In the genomic region with DNA sequence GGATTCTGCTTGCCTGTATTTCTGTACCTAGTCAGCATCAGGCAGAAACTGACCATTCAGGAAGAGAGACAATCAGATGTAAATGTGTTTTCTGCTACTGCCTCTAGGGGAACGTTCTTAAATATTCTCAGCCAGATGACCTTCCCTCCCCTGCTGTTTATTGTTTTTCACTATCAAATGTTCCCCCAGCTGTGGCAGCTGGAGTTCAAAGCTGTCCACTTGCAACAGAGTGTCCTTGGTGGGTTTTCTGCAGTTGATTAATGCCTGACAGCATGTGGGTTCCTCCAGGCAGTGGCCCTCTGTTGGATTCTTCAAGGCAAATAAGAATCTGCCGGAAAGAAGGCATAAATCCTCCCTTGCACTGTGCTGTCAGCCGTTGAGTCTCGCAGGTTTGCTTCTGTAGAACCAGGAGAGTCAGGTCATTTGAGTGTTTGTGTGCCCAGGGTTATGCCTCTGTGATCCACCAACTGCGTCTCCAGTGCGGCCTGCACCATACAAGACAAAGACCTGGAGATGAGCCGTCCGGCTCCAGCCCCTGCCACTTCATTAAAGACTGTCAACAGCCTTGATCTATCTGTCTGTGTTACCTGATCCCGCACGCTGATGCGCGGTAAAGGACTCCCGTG, we compare ENCODE assay signal across 12 cellular contexts.
DNase-seq lines count a peak whose midpoint lies in the region; ATAC-seq, FAIRE-seq and TF ChIP-seq lines count a peak whose summit lies in the region.
"Had no signal": no experiment of that assay in that cellular context is flagged by ENCODE, and none has a peak within 500 bp of the region (broad histone marks: within the 10 kb centered on the region; RNA-seq: fewer than 3 reads in every experiment).

No MANE protein-coding gene starts in this region.

- H3K4me3 ChIP-seq in liver (ENCODE audit: low read depth in 1 of 3, low read length in 3 of 3) (no peak overlapping the region), HepG2 (replicated peaks in 1 of 3; ENCODE audit: insufficient read depth in 1 of 3, low read depth in 2 of 3, low read length in 3 of 3) (no peak overlapping the region), thyroid gland (replicated peaks in 1 of 3) (no peak overlapping the region)
- H3K4me3 ChIP-seq: BLaER1 had no signal

- H3K27me3 ChIP-seq in liver (ENCODE audit: control insufficient read depth in 4 of 4, insufficient read depth in 4 of 4, low read length in 3 of 4), result no peaks in the 10 kb centered on the region
- H3K27me3 ChIP-seq in HepG2 (ENCODE audit: control insufficient read depth in 1 of 2, insufficient read depth in 2 of 2, low read length in 2 of 2), result peaks cover 0 to under 1% of the 10 kb centered on the region in 2 experiments; a peak in 1 of 5 replicates
- H3K27me3 ChIP-seq in thyroid gland, result no peaks in the 10 kb centered on the region
- H3K27me3 ChIP-seq: BLaER1 had no signal

- peaks cover 25% of the 10 kb centered on the region for H3K4me1 Mint-ChIP-seq in glutamatergic neuron (ENCODE audit: low read depth, unreplicated experiment)

- no peak for ATAC-seq in HepG2
- ATAC-seq in GM21423 (IDR thresholded peaks at IDR 0.05; ENCODE audit: unreplicated experiment), result no peak
- ATAC-seq in GM19455 (IDR thresholded peaks at IDR 0.05; ENCODE audit: unreplicated experiment), result no peak
- ATAC-seq: T-cell had no signal

- POLR2A ChIA-PET in HepG2 (lab: Yijun Ruan, JAX), result no interaction called here

- CTCF ChIA-PET in HepG2 (lab: Yijun Ruan, JAX; ENCODE audit: low intra/inter-chr PET ratio, low total read pairs), result no interaction called here

- no peak for FAIRE-seq in HepG2 (lab: Jason Lieb, UNC)

- TF ChIP-seq CTCF in liver (IDR thresholded peaks at IDR 0.05; ENCODE audit: low read depth, low read length, missing input control) (peak; percentile 15), HepG2 (CRISPR knock-in tag; IDR thresholded peaks at IDR 0.05) (no peak), glutamatergic neuron (IDR thresholded peaks at IDR 0.05; ENCODE audit: partially characterized antibody, unreplicated experiment) (peak; percentile 35), thyroid gland (IDR thresholded peaks at IDR 0.05) (no peak)

- BruUV-seq in HepG2 (replicated peaks; lab: Mats Ljungman, UMichigan), result no TSS peak

- in situ Hi-C loops in HepG2 (cut with HindIII; ENCODE audit: extremely low pct_ligation_motif_present, low pct_unique_long_range_greater_than_20kb), result no loop called here

- H3K4me2 ChIP-seq in HepG2 (ENCODE audit: low read depth, low read length), result no peak overlapping the region

- peak in 1 of 2 donors; percentile 58 for TF ChIP-seq RAD21 in liver (IDR thresholded peaks at IDR 0.05)
- no peak for TF ChIP-seq RAD21 in HepG2 (CRISPR knock-in tag; IDR thresholded peaks at IDR 0.05)

- peaks cover 9% of the 10 kb centered on the region for H3K9me3 Mint-ChIP-seq in glutamatergic neuron (ENCODE audit: unreplicated experiment)
- H3K9me3 Mint-ChIP-seq: T-cell had no signal

- H3K9ac ChIP-seq in liver (ENCODE audit: low read depth in 1 of 2, low read length in 2 of 2) (no peak overlapping the region), HepG2 (ENCODE audit: insufficient read depth, low read depth, low read length) (no peak overlapping the region)
- H3K9ac ChIP-seq: BLaER1 had no signal

- H2AFZ ChIP-seq in HepG2 (ENCODE audit: low read length), result no peak overlapping the region

- 90% methylated on average over 13 of the region's 13 CpGs for WGBS in liver
- 58% methylated on average over 11 of the region's 13 CpGs for WGBS in HepG2 (ENCODE audit: low lambda C conversion rate)
- WGBS in thyroid gland, 2 donors, result 90 to 92% methylated on average over 10 to 13 of the region's 13 CpGs

- H3K4me1 ChIP-seq in liver (ENCODE audit: control insufficient read depth in 4 of 4, insufficient read depth in 4 of 4, low read length in 3 of 4) (peaks cover 0 to 2% (median under 1%) of the 10 kb centered on the region in 4 donors), HepG2 (ENCODE audit: insufficient read depth, low read length) (no peaks in the 10 kb centered on the region), thyroid gland (peaks cover 7 to 11% of the 10 kb centered on the region in 2 donors)

- 0 out of 2 replicates have a peak, but pooled peaks cover 3% of the 10 kb centered on the region for H4K20me1 ChIP-seq in HepG2 (ENCODE audit: insufficient read depth, low read length)
- H4K20me1 ChIP-seq: BLaER1 had no signal

- TF ChIP-seq EP300 in HepG2 (IDR thresholded peaks at IDR 0.05; ENCODE audit: low read depth in 2 of 2, low read length in 2 of 2), result no peak
- no peak for TF ChIP-seq EP300 in HepG2 (CRISPR knock-in tag; IDR thresholded peaks at IDR 0.05; ENCODE audit: borderline replicate concordance)

- H3K4me3 Mint-ChIP-seq in glutamatergic neuron (ENCODE audit: unreplicated experiment), result no peak overlapping the region
- H3K4me3 Mint-ChIP-seq: T-cell had no signal

- no peaks in the 10 kb centered on the region for H3K36me3 ChIP-seq in liver (ENCODE audit: control insufficient read depth in 4 of 4, insufficient read depth in 3 of 4, low read depth in 1 of 4, low read length in 3 of 4)
- H3K36me3 ChIP-seq in HepG2 (replicated peaks in 1 of 2; ENCODE audit: control insufficient read depth in 1 of 2, insufficient read depth in 2 of 2, low read length in 2 of 2), result no peaks in the 10 kb centered on the region
- no peaks in the 10 kb centered on the region for H3K36me3 ChIP-seq in thyroid gland
- H3K36me3 ChIP-seq: BLaER1 had no signal

- TF ChIP-seq POLR2A in HepG2 (IDR thresholded peaks at IDR 0.05; ENCODE audit: insufficient read depth in 1 of 2, low read depth in 2 of 2, low read length in 2 of 2) (no peak), thyroid gland (IDR thresholded peaks at IDR 0.05) (no peak)

- H3K36me3 Mint-ChIP-seq in glutamatergic neuron (ENCODE audit: unreplicated experiment), result no peaks in the 10 kb centered on the region
- H3K36me3 Mint-ChIP-seq: T-cell had no signal

- H3K27ac ChIP-seq in liver (ENCODE audit: low read depth in 1 of 2, low read length in 2 of 2), result no peak overlapping the region
- no peak overlapping the region for H3K27ac ChIP-seq in HepG2 (ENCODE audit: extremely low read length, insufficient read depth, low read length)
- H3K27ac ChIP-seq in thyroid gland, result no peak overlapping the region
- H3K27ac ChIP-seq: BLaER1 had no signal

- peak overlapping the region; percentile 66 for H3K27ac Mint-ChIP-seq in glutamatergic neuron (ENCODE audit: unreplicated experiment)
- H3K27ac Mint-ChIP-seq: T-cell had no signal

- H3K27me3 Mint-ChIP-seq in glutamatergic neuron (ENCODE audit: unreplicated experiment), result peaks cover 8% of the 10 kb centered on the region

- no peaks in the 10 kb centered on the region for H3K79me2 ChIP-seq in HepG2 (ENCODE audit: insufficient read depth, low read length)

- intact Hi-C loops in HepG2 (cut with micrococcal nuclease; ENCODE audit: unreplicated experiment) (no loop called here), thyroid gland (cut with DNase I) (no loop called here)

- no peak for DNase-seq in HepG2 (ENCODE audit: low spot score)
- DNase-seq in NCI-H748 (lab: John Stamatoyannopoulos, UW; ENCODE audit: unreplicated experiment), result peak; percentile 42
- DNase-seq in glutamatergic neuron, result no peak
- DNase-seq in HPDE6-E6E7 (ENCODE audit: extremely low spot score), result no peak
- no peak for DNase-seq in thyroid gland
- DNase-seq: central memory CD4-positive, alpha-beta T cell; NCI-H1930; T-cell had no signal

- H3K9me3 ChIP-seq in liver (ENCODE audit: control insufficient read depth in 4 of 4, low read length in 3 of 4), result no peaks in the 10 kb centered on the region
- no peaks in the 10 kb centered on the region for H3K9me3 ChIP-seq in HepG2 (ENCODE audit: low read length)
- no peaks in the 10 kb centered on the region for H3K9me3 ChIP-seq in thyroid gland
- H3K9me3 ChIP-seq: BLaER1 had no signal

TF ChIP-seq in liver, 16 proteins besides CTCF, POLR2A, EP300 and RAD21 (continues in another document):
- TF ChIP-seq JUND (IDR thresholded peaks at IDR 0.05) (no peak), GABPA (IDR thresholded peaks at IDR 0.05 in 1 of 2, conservative IDR thresholded peaks at IDR 0.05 in 1 of 2) (no peak), EGR1 (IDR thresholded peaks at IDR 0.05; ENCODE audit: low read depth in 2 of 2) (no peak), RXRA (IDR thresholded peaks at IDR 0.05) (no peak), FOXA2 (IDR thresholded peaks at IDR 0.05) (no peak), HNF4A (conservative IDR thresholded peaks at IDR 0.05) (no peak)

TF ChIP-seq in HepG2, 621 proteins besides CTCF, POLR2A, EP300 and RAD21 (continues in another document):
- TF ChIP-seq ZBTB21 (CRISPR knock-in tag; IDR thresholded peaks at IDR 0.05), result no peak
- TF ChIP-seq ZNF563 (CRISPR knock-in tag; IDR thresholded peaks at IDR 0.05), result no peak
- TF ChIP-seq ZNF431 (CRISPR knock-in tag; IDR thresholded peaks at IDR 0.05; ENCODE audit: borderline replicate concordance, low read depth), result no peak
- no peak for TF ChIP-seq ATAD3A (CRISPR knock-in tag; IDR thresholded peaks at IDR 0.05)
- no peak for TF ChIP-seq ZNF510 (CRISPR knock-in tag; IDR thresholded peaks at IDR 0.05; ENCODE audit: low read depth)
- TF ChIP-seq MED8 (CRISPR knock-in tag; IDR thresholded peaks at IDR 0.05; ENCODE audit: insufficient replicate concordance), result no peak
- no peak for TF ChIP-seq STAT5B (CRISPR knock-in tag; IDR thresholded peaks at IDR 0.05)
- TF ChIP-seq, protein P1, sequence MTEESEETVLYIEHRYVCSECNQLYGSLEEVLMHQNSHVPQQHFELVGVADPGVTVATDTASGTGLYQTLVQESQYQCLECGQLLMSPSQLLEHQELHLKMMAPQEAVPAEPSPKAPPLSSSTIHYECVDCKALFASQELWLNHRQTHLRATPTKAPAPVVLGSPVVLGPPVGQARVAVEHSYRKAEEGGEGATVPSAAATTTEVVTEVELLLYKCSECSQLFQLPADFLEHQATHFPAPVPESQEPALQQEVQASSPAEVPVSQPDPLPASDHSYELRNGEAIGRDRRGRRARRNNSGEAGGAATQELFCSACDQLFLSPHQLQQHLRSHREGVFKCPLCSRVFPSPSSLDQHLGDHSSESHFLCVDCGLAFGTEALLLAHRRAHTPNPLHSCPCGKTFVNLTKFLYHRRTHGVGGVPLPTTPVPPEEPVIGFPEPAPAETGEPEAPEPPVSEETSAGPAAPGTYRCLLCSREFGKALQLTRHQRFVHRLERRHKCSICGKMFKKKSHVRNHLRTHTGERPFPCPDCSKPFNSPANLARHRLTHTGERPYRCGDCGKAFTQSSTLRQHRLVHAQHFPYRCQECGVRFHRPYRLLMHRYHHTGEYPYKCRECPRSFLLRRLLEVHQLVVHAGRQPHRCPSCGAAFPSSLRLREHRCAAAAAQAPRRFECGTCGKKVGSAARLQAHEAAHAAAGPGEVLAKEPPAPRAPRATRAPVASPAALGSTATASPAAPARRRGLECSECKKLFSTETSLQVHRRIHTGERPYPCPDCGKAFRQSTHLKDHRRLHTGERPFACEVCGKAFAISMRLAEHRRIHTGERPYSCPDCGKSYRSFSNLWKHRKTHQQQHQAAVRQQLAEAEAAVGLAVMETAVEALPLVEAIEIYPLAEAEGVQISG (CRISPR knock-in tag; IDR thresholded peaks at IDR 0.05), result no peak
- no peak for TF ChIP-seq NR0B2 (CRISPR knock-in tag; IDR thresholded peaks at IDR 0.05)

Comparison
In these comparisons a context has a peak if more than half of its experiments do, and no peak if none do; other contexts are left out.
1. CTCF ChIP-seq: peak in liver (single experiment) and glutamatergic neuron (single experiment); none in HepG2 (single experiment) and thyroid gland (0 of 6).